ENCODE assay signal across 23 cellular contexts in genomic region chr14:82647088-82647697, GRCh38.
"Had no signal": no experiment of that assay in that cellular context is flagged by ENCODE, and none has a peak within 500 bp of the region (broad histone marks: within the 10 kb centered on the region; RNA-seq: fewer than 3 reads in every experiment).

No MANE protein-coding gene starts in this region.

- H3K27me3 ChIP-seq: right atrium auricular region, testis, tibial artery, uterus had no signal

- H3K4me2 ChIP-seq: smooth muscle cell had no signal

- H3K27ac ChIP-seq: ovary, right atrium auricular region, right lobe of liver, testis, tibial artery, uterus had no signal

- ATAC-seq: left lobe of liver; mucosa of descending colon; naive thymus-derived CD4-positive, alpha-beta T cell; natural killer cell treated with Interleukin-12 subunit alpha and Interleukin-12 subunit beta and Interleukin-15 and Interleukin-18, amount 100 ng/mL, for 72 hours; right lobe of liver; stimulated activated memory B cell treated with anti-CD40 and anti-IgM and Interleukin-4, amounts not matched to agents 10 μg/mL and 1 μg/mL and 100 μg/mL, for 72 hours; stimulated activated naive CD8-positive, alpha-beta T cell treated with anti-CD3 and anti-CD28 coated beads, Interleukin-15, amount 100 ng/mL, for 72 hours had no signal

- H3K4me3 ChIP-seq: mucosa of descending colon, ovary, right atrium auricular region, right lobe of liver, smooth muscle cell, testis, tibial artery, uterus had no signal

- H3K4me1 ChIP-seq: right atrium auricular region, right lobe of liver, testis, tibial artery, uterus had no signal

- DNase-seq: hippocampal formation; kidney glomerular epithelial cell; left cardiac atrium; midbrain; mucosa of descending colon; naive thymus-derived CD4-positive, alpha-beta T cell; ovary; right lobe of liver; stimulated activated CD4-positive, alpha-beta T cell treated with anti-CD3 and anti-CD28 coated beads, Interleukin-1b, Interleukin-23, amount 100 ng/mL, for 48 hours; stimulated activated CD4-positive, alpha-beta T cell treated with anti-CD3 and anti-CD28 coated beads, Interleukin-2, amount 100 ng/mL, for 48 hours; stimulated activated CD4-positive, alpha-beta T cell treated with anti-CD3 and anti-CD28 coated beads, Interleukin-4, amount 100 ng/mL, for 4 hours; stimulated activated CD8-positive, alpha-beta memory T cell treated with anti-CD3 and anti-CD28 coated beads, Interleukin-4, amount 100 ng/mL, for 48 hours; stimulated activated naive CD4-positive, alpha-beta T cell treated with Interleukin-2 at 50 U/mL for 16 hours; stimulated activated naive CD8-positive, alpha-beta T cell treated with anti-CD3 and anti-CD28 coated beads, Interleukin-15, amount 100 ng/mL, for 72 hours; substantia nigra; testis; tibial artery; uterus had no signal

- H3K36me3 ChIP-seq: ovary, right atrium auricular region, right lobe of liver, tibial artery, uterus had no signal

- H3K9me3 ChIP-seq: ovary, right atrium auricular region, right lobe of liver, testis, tibial artery, uterus had no signal
